8 cellular contexts compared by ENCODE assay signal in the genomic region with DNA sequence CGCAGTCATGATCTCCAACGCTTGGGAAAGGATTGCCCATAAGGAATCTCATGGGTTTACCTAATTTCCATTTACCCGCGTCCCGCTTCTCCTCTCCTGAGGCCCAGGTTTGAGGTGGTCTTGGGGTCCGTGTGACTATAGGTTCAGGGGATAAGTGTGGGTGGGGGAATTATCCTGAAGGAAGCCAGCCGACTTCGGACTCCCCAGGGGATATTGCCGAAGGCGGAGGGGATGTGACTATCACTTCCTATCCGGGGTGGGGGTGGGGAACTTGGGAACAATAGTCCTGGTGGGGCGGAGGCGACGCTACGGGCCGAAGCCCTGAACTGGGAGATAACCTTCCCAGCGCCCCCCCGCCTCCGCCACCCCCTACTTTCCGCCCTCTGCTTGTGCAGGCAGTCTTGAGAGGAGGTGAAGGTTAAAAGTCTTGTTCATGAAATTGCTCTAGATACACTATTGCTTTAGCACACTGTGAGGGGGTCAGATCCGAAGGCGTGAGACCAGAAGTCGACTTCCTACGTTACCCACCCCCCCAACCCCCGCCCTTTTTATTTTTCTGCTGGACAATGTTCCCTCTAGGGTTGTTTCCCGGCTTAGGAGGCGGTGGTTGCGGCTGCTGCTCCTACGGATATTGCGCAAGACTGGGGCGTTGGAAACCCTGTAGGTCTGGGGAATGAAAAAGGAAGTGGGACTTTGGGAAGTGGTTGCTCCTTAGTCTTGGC. TPM values are rescaled to one million over a fixed set of nuclear protein-coding genes. Genes with fewer than 3 reads are reported as not detected.
DNase-seq lines count a peak whose midpoint lies in the region; ATAC-seq and TF ChIP-seq lines count a peak whose summit lies in the region.

No MANE protein-coding gene starts in this region.

- peak overlapping the region; percentile 47 to 89 (median 82) for H3K27ac Mint-ChIP-seq in CD4-positive, alpha-beta memory T cell

- H3K9me3 Mint-ChIP-seq in CD4-positive, alpha-beta memory T cell, result no peaks in the 10 kb centered on the region

- peak overlapping the region; percentile 88 to 92 (median 90) for H3K4me3 Mint-ChIP-seq in CD4-positive, alpha-beta memory T cell

- H3K27me3 ChIP-seq in CD4-positive, alpha-beta memory T cell (ENCODE audit: insufficient read depth, low read length), result no peaks in the 10 kb centered on the region
- no peaks in the 10 kb centered on the region for H3K27me3 ChIP-seq in HAP-1 (ENCODE audit: low read depth)
- no peaks in the 10 kb centered on the region for H3K27me3 ChIP-seq in cardiac muscle cell

- no peaks in the 10 kb centered on the region for H3K36me3 ChIP-seq in CD4-positive, alpha-beta memory T cell (ENCODE audit: insufficient read depth, low read length)
- no peaks in the 10 kb centered on the region; the same call in 1 of the 2 replicates for H3K36me3 ChIP-seq in HAP-1 (replicated peaks)
- no peaks in the 10 kb centered on the region for H3K36me3 ChIP-seq in cardiac muscle cell

- H3K27ac ChIP-seq in CD4-positive, alpha-beta memory T cell (ENCODE audit: low read depth, low read length), result peak overlapping the region; percentile 43
- peak overlapping the region; percentile 92 for H3K27ac ChIP-seq in cardiac muscle cell

- intact Hi-C loops in CD4-positive, alpha-beta memory T cell (cut with micrococcal nuclease), result loop anchor here (5.0 to 10.0 kb wide), 2 partner anchors 336 to 414 kb away; a partner anchor contains a TSS

- CTCF ChIA-PET in CD4-positive, alpha-beta memory T cell (lab: Charles Lee; ENCODE audit: partially characterized antibody), result interaction anchor here (0.9 to 1.4 kb wide), 2 partner anchors 15 to 114 kb away, joined by 3 to 4 read pairs; no protein-coding TSS in a partner anchor

- H3K4me1 ChIP-seq in CD4-positive, alpha-beta memory T cell (ENCODE audit: insufficient read depth, low read length), result peaks cover 7% of the 10 kb centered on the region
- H3K4me1 ChIP-seq in HAP-1 (no peaks in the 10 kb centered on the region), cardiac muscle cell (ENCODE audit: low read depth) (peaks cover 11% of the 10 kb centered on the region)

- no peak for TF ChIP-seq CTCF in cardiac muscle cell (IDR thresholded peaks at IDR 0.05; ENCODE audit: low read depth, low read length)

- no peak for ATAC-seq in HG02623 (IDR thresholded peaks at IDR 0.05; ENCODE audit: unreplicated experiment)
- no peak for ATAC-seq in GM21529 (IDR thresholded peaks at IDR 0.05; ENCODE audit: unreplicated experiment)

- no peaks in the 10 kb centered on the region for H3K9me3 ChIP-seq in CD4-positive, alpha-beta memory T cell (ENCODE audit: control insufficient read depth in 1 of 2, low read length in 2 of 2)
- H3K9me3 ChIP-seq in HAP-1 (no peaks in the 10 kb centered on the region), cardiac muscle cell (ENCODE audit: low read depth) (no peaks in the 10 kb centered on the region)

- peaks cover 14 to 40% (median 28%) of the 10 kb centered on the region in 4 donors for H3K4me1 Mint-ChIP-seq in CD4-positive, alpha-beta memory T cell

- in situ Hi-C loops in HAP-1 (cut with MboI; ENCODE audit: low sequenced_read_pairs), result no loop called here

- H3K36me3 Mint-ChIP-seq in CD4-positive, alpha-beta memory T cell, result peaks cover 0 to 5% of the 10 kb centered on the region in 2 donors

- no peaks in the 10 kb centered on the region for H3K27me3 Mint-ChIP-seq in CD4-positive, alpha-beta memory T cell

- DNase-seq in CD4-positive, alpha-beta memory T cell, result peak in 1 of 5 donors; percentile 4
- DNase-seq in HAP-1 (ENCODE audit: low spot score in 2 of 2) (peak; percentile 86 to 91), NCI-H748 treated with DMSO at 0.1 percent for 48 hours (lab: John Stamatoyannopoulos, UW) (peak; percentile 58), amniotic stem cell (lab: John Stamatoyannopoulos, UW) (peak; percentile 88), cardiac muscle cell (ENCODE audit: low read depth in 1 of 2, low spot score in 1 of 2) (peak; percentile 76 to 97), occipital lobe (lab: John Stamatoyannopoulos, UW) (peak; percentile 59)

- H3K4me3 ChIP-seq in CD4-positive, alpha-beta memory T cell (ENCODE audit: low read length in 2 of 2), result peak overlapping the region; percentile 45 to 79
- peak overlapping the region; percentile 76 for H3K4me3 ChIP-seq in HAP-1
- H3K4me3 ChIP-seq in cardiac muscle cell, result peak overlapping the region; percentile 91

- POLR2A ChIA-PET in CD4-positive, alpha-beta memory T cell (lab: Charles Lee; ENCODE audit: partially characterized antibody), result interaction anchor here (2.2 kb wide), 1 partner anchor 123 kb away, joined by 14 read pairs; a partner anchor contains a TSS

RNA-seq across cellular contexts. Expression of a gene that starts 1.3 kb away (rescaled TPM):
- 10 to 100 TPM; 17.9 to 24.4 TPM for total RNA-seq in CD4-positive, alpha-beta memory T cell
- 1 to 10 TPM in 1 of 2 donors, under 1 TPM in 1; 0.90 to 2.3 TPM for polyA plus RNA-seq in CD4-positive, alpha-beta memory T cell
- total RNA-seq in cardiac muscle cell (19.3 and 20.4 TPM in 2 replicates), occipital lobe (136 TPM)
- 13.4 and 24.1 TPM in 2 replicates for polyA plus RNA-seq in cardiac muscle cell
